ENCODE assay signal across 1 cellular context in the genomic region with DNA sequence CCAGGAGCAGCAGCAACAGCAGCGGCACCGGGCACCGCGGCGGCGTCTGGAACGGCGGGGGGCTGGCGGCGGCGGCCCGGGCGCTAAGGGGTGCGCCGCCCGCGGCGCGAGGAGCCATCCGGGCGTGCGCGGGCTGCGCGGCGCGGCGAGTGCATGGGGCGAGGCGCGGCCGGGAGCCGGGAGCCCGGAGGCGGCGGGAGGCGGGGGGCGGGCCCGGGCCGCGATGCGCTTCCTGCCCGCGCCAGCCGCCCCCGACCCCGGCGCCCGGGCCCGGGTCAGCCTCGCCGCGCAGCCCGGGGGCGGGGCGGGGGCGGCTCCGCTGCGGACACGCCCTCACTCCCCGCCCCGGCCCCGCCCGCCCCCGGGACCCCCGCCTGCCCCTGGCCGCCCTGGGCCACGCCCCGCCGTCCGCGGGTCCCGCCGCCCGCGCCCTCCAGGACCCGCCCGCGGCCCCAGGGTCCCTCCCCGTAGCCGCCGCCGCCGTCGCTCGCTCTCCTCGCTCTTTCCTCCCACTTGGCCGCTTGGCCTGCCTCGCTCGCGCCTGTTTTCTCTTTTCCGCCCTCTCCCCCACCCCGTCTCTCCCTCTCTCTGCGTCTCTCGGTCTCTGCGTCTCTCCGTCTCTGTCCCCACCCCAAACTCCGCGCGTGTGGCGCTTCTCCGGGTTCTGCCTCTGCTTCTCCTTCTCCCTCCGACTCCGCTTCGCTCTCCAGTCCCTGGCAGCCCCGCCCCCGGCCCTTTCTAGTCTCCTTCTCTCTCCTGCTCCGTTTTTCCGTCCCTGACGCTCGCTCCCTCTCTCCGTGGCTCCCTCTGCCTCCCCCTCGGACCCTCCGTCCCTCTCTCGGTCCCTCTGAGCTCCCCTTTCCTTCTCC.
A peak's percentile ranks its signal among the peaks of the same experiment; 100 is the strongest.
TF ChIP-seq lines count a peak whose summit lies in the region.

A gene with protein sequence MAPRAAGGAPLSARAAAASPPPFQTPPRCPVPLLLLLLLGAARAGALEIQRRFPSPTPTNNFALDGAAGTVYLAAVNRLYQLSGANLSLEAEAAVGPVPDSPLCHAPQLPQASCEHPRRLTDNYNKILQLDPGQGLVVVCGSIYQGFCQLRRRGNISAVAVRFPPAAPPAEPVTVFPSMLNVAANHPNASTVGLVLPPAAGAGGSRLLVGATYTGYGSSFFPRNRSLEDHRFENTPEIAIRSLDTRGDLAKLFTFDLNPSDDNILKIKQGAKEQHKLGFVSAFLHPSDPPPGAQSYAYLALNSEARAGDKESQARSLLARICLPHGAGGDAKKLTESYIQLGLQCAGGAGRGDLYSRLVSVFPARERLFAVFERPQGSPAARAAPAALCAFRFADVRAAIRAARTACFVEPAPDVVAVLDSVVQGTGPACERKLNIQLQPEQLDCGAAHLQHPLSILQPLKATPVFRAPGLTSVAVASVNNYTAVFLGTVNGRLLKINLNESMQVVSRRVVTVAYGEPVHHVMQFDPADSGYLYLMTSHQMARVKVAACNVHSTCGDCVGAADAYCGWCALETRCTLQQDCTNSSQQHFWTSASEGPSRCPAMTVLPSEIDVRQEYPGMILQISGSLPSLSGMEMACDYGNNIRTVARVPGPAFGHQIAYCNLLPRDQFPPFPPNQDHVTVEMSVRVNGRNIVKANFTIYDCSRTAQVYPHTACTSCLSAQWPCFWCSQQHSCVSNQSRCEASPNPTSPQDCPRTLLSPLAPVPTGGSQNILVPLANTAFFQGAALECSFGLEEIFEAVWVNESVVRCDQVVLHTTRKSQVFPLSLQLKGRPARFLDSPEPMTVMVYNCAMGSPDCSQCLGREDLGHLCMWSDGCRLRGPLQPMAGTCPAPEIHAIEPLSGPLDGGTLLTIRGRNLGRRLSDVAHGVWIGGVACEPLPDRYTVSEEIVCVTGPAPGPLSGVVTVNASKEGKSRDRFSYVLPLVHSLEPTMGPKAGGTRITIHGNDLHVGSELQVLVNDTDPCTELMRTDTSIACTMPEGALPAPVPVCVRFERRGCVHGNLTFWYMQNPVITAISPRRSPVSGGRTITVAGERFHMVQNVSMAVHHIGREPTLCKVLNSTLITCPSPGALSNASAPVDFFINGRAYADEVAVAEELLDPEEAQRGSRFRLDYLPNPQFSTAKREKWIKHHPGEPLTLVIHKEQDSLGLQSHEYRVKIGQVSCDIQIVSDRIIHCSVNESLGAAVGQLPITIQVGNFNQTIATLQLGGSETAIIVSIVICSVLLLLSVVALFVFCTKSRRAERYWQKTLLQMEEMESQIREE (N-terminal part only) (minus strand): TSS at position 155 of the 869 bp plus-strand sequence. CDS start 37 bp downstream, at position 118.

TF ChIP-seq in K562, 482 proteins besides CTCF, POLR2A, EP300 and RAD21 (continued from another document and continues in another):
- TF ChIP-seq, protein P1, sequence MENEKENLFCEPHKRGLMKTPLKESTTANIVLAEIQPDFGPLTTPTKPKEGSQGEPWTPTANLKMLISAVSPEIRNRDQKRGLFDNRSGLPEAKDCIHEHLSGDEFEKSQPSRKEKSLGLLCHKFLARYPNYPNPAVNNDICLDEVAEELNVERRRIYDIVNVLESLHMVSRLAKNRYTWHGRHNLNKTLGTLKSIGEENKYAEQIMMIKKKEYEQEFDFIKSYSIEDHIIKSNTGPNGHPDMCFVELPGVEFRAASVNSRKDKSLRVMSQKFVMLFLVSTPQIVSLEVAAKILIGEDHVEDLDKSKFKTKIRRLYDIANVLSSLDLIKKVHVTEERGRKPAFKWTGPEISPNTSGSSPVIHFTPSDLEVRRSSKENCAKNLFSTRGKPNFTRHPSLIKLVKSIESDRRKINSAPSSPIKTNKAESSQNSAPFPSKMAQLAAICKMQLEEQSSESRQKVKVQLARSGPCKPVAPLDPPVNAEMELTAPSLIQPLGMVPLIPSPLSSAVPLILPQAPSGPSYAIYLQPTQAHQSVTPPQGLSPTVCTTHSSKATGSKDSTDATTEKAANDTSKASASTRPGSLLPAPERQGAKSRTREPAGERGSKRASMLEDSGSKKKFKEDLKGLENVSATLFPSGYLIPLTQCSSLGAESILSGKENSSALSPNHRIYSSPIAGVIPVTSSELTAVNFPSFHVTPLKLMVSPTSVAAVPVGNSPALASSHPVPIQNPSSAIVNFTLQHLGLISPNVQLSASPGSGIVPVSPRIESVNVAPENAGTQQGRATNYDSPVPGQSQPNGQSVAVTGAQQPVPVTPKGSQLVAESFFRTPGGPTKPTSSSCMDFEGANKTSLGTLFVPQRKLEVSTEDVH (IDR thresholded peaks at IDR 0.05; ENCODE audit: low read depth, partially characterized antibody): no peak
- TF ChIP-seq SUPT5H (IDR thresholded peaks at IDR 0.05) (peak; percentile 69), PRPF4 (IDR thresholded peaks at IDR 0.05; ENCODE audit: insufficient read depth, low read depth, low read length, poor library complexity, severe bottlenecking) (no peak), ZZZ3 (IDR thresholded peaks at IDR 0.05) (no peak), ZSCAN29 (IDR thresholded peaks at IDR 0.05) (peak; percentile 30; the same call in 1 of the 2 replicates), ZNF197 (CRISPR knock-in tag; IDR thresholded peaks at IDR 0.05; ENCODE audit: low read depth) (no peak), TFAM (CRISPR knock-in tag; conservative IDR thresholded peaks at IDR 0.05) (no peak), RB1 (IDR thresholded peaks at IDR 0.05; ENCODE audit: low read depth) (0 out of 2 replicates have a peak, but pooled peaks have one; percentile 18), ETS2 (tag; IDR thresholded peaks at IDR 0.05; ENCODE audit: borderline replicate concordance, poor library complexity, severe bottlenecking) (no peak), MTA3 (IDR thresholded peaks at IDR 0.05; ENCODE audit: borderline replicate concordance) (0 out of 2 replicates have a peak, but pooled peaks have one; percentile 23), SMARCE1 (IDR thresholded peaks at IDR 0.05) (peak; percentile 65; the same call in 1 of the 2 replicates), DPF2 (IDR thresholded peaks at IDR 0.05) (peak; percentile 45; the same call in 1 of the 2 replicates), ZNF445 (CRISPR knock-in tag; IDR thresholded peaks at IDR 0.05; ENCODE audit: low read depth) (no peak), ZSCAN32 (CRISPR knock-in tag; IDR thresholded peaks at IDR 0.05) (no peak), MTA1 (IDR thresholded peaks at IDR 0.05; ENCODE audit: borderline replicate concordance) (0 out of 2 replicates have a peak, but pooled peaks have one; percentile 37), MCM3 (IDR thresholded peaks at IDR 0.05) (no peak), YBX1 (IDR thresholded peaks at IDR 0.05) (no peak), RAD51 (IDR thresholded peaks at IDR 0.05; ENCODE audit: borderline replicate concordance, low read depth) (no peak), GATAD2A (IDR thresholded peaks at IDR 0.05) (peak; percentile 85), GTF2A2 (tag; IDR thresholded peaks at IDR 0.05) (no peak), FOXK2 (conservative IDR thresholded peaks at IDR 0.05 in 1 of 2, IDR thresholded peaks at IDR 0.05 in 1 of 2; ENCODE audit: low read depth in 2 of 2) (peak in 1 of 2 experiments; percentile 18; a peak in 1 of 4 replicates), PHF20 (IDR thresholded peaks at IDR 0.05; ENCODE audit: partially characterized antibody) (peak; percentile 55), OTX1 (CRISPR knock-in tag; IDR thresholded peaks at IDR 0.05) (no peak)
- TF ChIP-seq, protein P2, sequence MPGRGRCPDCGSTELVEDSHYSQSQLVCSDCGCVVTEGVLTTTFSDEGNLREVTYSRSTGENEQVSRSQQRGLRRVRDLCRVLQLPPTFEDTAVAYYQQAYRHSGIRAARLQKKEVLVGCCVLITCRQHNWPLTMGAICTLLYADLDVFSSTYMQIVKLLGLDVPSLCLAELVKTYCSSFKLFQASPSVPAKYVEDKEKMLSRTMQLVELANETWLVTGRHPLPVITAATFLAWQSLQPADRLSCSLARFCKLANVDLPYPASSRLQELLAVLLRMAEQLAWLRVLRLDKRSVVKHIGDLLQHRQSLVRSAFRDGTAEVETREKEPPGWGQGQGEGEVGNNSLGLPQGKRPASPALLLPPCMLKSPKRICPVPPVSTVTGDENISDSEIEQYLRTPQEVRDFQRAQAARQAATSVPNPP (IDR thresholded peaks at IDR 0.05; ENCODE audit: borderline replicate concordance, insufficient read depth, insufficient read length): no peak
- TF ChIP-seq, protein P3, sequence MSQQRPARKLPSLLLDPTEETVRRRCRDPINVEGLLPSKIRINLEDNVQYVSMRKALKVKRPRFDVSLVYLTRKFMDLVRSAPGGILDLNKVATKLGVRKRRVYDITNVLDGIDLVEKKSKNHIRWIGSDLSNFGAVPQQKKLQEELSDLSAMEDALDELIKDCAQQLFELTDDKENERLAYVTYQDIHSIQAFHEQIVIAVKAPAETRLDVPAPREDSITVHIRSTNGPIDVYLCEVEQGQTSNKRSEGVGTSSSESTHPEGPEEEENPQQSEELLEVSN (IDR thresholded peaks at IDR 0.05; ENCODE audit: borderline replicate concordance in 1 of 2, extremely low read depth in 1 of 2, insufficient read depth in 1 of 2, insufficient read length in 1 of 2, low read depth in 1 of 2, low read length in 1 of 2, poor library complexity in 1 of 2, severe bottlenecking in 1 of 2): peak in 1 of 2 experiments; percentile 31
- TF ChIP-seq, protein P4, sequence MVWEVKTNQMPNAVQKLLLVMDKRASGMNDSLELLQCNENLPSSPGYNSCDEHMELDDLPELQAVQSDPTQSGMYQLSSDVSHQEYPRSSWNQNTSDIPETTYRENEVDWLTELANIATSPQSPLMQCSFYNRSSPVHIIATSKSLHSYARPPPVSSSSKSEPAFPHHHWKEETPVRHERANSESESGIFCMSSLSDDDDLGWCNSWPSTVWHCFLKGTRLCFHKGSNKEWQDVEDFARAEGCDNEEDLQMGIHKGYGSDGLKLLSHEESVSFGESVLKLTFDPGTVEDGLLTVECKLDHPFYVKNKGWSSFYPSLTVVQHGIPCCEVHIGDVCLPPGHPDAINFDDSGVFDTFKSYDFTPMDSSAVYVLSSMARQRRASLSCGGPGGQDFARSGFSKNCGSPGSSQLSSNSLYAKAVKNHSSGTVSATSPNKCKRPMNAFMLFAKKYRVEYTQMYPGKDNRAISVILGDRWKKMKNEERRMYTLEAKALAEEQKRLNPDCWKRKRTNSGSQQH (CRISPR knock-in tag; IDR thresholded peaks at IDR 0.05): 0 out of 2 replicates have a peak, but pooled peaks have one; percentile 9
- TF ChIP-seq, protein P5, sequence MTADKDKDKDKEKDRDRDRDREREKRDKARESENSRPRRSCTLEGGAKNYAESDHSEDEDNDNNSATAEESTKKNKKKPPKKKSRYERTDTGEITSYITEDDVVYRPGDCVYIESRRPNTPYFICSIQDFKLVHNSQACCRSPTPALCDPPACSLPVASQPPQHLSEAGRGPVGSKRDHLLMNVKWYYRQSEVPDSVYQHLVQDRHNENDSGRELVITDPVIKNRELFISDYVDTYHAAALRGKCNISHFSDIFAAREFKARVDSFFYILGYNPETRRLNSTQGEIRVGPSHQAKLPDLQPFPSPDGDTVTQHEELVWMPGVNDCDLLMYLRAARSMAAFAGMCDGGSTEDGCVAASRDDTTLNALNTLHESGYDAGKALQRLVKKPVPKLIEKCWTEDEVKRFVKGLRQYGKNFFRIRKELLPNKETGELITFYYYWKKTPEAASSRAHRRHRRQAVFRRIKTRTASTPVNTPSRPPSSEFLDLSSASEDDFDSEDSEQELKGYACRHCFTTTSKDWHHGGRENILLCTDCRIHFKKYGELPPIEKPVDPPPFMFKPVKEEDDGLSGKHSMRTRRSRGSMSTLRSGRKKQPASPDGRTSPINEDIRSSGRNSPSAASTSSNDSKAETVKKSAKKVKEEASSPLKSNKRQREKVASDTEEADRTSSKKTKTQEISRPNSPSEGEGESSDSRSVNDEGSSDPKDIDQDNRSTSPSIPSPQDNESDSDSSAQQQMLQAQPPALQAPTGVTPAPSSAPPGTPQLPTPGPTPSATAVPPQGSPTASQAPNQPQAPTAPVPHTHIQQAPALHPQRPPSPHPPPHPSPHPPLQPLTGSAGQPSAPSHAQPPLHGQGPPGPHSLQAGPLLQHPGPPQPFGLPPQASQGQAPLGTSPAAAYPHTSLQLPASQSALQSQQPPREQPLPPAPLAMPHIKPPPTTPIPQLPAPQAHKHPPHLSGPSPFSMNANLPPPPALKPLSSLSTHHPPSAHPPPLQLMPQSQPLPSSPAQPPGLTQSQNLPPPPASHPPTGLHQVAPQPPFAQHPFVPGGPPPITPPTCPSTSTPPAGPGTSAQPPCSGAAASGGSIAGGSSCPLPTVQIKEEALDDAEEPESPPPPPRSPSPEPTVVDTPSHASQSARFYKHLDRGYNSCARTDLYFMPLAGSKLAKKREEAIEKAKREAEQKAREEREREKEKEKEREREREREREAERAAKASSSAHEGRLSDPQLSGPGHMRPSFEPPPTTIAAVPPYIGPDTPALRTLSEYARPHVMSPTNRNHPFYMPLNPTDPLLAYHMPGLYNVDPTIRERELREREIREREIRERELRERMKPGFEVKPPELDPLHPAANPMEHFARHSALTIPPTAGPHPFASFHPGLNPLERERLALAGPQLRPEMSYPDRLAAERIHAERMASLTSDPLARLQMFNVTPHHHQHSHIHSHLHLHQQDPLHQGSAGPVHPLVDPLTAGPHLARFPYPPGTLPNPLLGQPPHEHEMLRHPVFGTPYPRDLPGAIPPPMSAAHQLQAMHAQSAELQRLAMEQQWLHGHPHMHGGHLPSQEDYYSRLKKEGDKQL (CRISPR knock-in tag; IDR thresholded peaks at IDR 0.05; ENCODE audit: borderline replicate concordance): no peak
- TF ChIP-seq, protein P6, sequence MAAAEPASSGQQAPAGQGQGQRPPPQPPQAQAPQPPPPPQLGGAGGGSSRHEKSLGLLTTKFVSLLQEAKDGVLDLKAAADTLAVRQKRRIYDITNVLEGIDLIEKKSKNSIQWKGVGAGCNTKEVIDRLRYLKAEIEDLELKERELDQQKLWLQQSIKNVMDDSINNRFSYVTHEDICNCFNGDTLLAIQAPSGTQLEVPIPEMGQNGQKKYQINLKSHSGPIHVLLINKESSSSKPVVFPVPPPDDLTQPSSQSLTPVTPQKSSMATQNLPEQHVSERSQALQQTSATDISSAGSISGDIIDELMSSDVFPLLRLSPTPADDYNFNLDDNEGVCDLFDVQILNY (CRISPR knock-in tag; IDR thresholded peaks at IDR 0.05): no peak
- TF ChIP-seq, protein P7, sequence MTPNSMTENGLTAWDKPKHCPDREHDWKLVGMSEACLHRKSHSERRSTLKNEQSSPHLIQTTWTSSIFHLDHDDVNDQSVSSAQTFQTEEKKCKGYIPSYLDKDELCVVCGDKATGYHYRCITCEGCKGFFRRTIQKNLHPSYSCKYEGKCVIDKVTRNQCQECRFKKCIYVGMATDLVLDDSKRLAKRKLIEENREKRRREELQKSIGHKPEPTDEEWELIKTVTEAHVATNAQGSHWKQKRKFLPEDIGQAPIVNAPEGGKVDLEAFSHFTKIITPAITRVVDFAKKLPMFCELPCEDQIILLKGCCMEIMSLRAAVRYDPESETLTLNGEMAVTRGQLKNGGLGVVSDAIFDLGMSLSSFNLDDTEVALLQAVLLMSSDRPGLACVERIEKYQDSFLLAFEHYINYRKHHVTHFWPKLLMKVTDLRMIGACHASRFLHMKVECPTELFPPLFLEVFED (CRISPR knock-in tag; conservative IDR thresholded peaks at IDR 0.05): peak; percentile 4; the same call in 1 of the 2 replicates
- TF ChIP-seq, protein P8, sequence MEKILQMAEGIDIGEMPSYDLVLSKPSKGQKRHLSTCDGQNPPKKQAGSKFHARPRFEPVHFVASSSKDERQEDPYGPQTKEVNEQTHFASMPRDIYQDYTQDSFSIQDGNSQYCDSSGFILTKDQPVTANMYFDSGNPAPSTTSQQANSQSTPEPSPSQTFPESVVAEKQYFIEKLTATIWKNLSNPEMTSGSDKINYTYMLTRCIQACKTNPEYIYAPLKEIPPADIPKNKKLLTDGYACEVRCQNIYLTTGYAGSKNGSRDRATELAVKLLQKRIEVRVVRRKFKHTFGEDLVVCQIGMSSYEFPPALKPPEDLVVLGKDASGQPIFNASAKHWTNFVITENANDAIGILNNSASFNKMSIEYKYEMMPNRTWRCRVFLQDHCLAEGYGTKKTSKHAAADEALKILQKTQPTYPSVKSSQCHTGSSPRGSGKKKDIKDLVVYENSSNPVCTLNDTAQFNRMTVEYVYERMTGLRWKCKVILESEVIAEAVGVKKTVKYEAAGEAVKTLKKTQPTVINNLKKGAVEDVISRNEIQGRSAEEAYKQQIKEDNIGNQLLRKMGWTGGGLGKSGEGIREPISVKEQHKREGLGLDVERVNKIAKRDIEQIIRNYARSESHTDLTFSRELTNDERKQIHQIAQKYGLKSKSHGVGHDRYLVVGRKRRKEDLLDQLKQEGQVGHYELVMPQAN (IDR thresholded peaks at IDR 0.05; ENCODE audit: borderline replicate concordance): peak; percentile 43; the same call in 1 of the 2 replicates
